ENCODE assay signal across 9 cellular contexts in the genomic region with DNA sequence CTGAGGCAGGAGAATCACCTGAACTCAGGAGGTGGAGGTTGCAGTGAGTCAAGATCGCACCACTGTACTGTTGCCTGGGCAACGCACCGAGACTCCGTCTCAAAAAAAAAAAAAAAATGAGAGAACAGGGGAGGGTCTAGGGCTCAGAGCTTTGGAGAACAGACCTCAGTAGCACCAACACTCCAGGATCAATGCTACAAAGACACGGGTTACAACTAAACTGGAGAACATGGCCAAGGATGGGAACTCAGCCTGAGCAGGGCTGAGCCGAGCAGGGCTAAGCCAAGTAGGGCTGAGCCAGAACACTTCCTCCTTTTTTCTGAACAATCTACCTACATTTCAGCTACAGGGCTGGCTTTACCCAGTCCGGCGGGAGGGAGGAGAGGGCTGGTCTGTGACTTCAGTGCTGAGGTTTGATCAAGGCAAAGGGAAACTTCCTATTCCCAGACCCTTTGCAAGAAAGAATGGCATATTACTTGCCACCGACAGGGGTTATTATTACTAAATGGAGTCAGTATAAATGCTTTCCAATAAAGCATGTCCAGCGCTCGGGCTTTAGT. TPM values are rescaled to one million over a fixed set of nuclear protein-coding genes. Genes with fewer than 3 reads are reported as not detected.
DNase-seq lines count a peak whose midpoint lies in the region; ATAC-seq, FAIRE-seq and TF ChIP-seq lines count a peak whose summit lies in the region.
"Had no signal": no experiment of that assay in that cellular context is flagged by ENCODE, and none has a peak within 500 bp of the region (broad histone marks: within the 10 kb centered on the region; RNA-seq: fewer than 3 reads in every experiment).

No MANE protein-coding gene starts in this region.

- no peaks in the 10 kb centered on the region for H4K20me1 ChIP-seq in astrocyte (ENCODE audit: insufficient read depth, low read length)

- no peak for TF ChIP-seq POLR2A in stomach (IDR thresholded peaks at IDR 0.05)

- peak overlapping the region; percentile 92 for H3K9ac ChIP-seq in astrocyte (ENCODE audit: low read length)

- H3K9me3 ChIP-seq in RWPE2 (ENCODE audit: severe bottlenecking) (no peaks in the 10 kb centered on the region), astrocyte (ENCODE audit: insufficient read depth, low read depth, low read length) (no peaks in the 10 kb centered on the region), stomach (no peaks in the 10 kb centered on the region)

- TF ChIP-seq CTCF in RWPE2 (IDR thresholded peaks at IDR 0.05; ENCODE audit: poor library complexity, severe bottlenecking): no peak
- TF ChIP-seq CTCF in astrocyte (IDR thresholded peaks at IDR 0.05; ENCODE audit: insufficient read depth, low read depth, low read length): no peak
- TF ChIP-seq CTCF in stomach (IDR thresholded peaks at IDR 0.05): no peak

- peak overlapping the region; percentile 90 for H3K4me3 Mint-ChIP-seq in astrocyte (ENCODE audit: unreplicated experiment)

- FAIRE-seq in astrocyte (lab: Jason Lieb, UNC): no peak

- H3K79me2 ChIP-seq in astrocyte (ENCODE audit: insufficient read depth, low read length): peaks cover 29% of the 10 kb centered on the region

- no peaks in the 10 kb centered on the region for H3K9me3 Mint-ChIP-seq in astrocyte (ENCODE audit: unreplicated experiment)

- WGBS in stomach, 5 donors: 9 to 15% (median 12%) methylated on average over 11 of the region's 11 CpGs

- H3K4me2 ChIP-seq in astrocyte (ENCODE audit: low read length): peak overlapping the region; percentile 94

- H3K27me3 ChIP-seq in RWPE2 (ENCODE audit: insufficient read depth, poor library complexity, severe bottlenecking): no peaks in the 10 kb centered on the region
- H3K27me3 ChIP-seq in astrocyte (ENCODE audit: insufficient read depth, low read length): no peaks in the 10 kb centered on the region
- no peaks in the 10 kb centered on the region for H3K27me3 ChIP-seq in stomach

- H3K4me3 ChIP-seq in RWPE2 (ENCODE audit: severe bottlenecking) (peak overlapping the region; percentile 30), astrocyte (ENCODE audit: insufficient read depth, low read depth, low read length) (peak overlapping the region; percentile 77), stomach (peak overlapping the region; percentile 51 to 66 (median 56))

- H3K27ac Mint-ChIP-seq in astrocyte (ENCODE audit: unreplicated experiment): peak overlapping the region; percentile 99

- H3K27ac ChIP-seq in RWPE2 (ENCODE audit: poor library complexity, severe bottlenecking): peak overlapping the region; percentile 95
- peak overlapping the region; percentile 94 for H3K27ac ChIP-seq in astrocyte (ENCODE audit: low read depth, low read length)
- H3K27ac ChIP-seq in stomach: peak overlapping the region; percentile 82 to 96 (median 91)

- intact Hi-C loops in stomach (cut with DNase I; ENCODE audit: low total_unique reads): no loop called here

- DNase-seq in AG08396 (ENCODE audit: low spot score): peak; percentile 39
- no peak for DNase-seq in RWPE2 (ENCODE audit: low spot score)
- DNase-seq in astrocyte (ENCODE audit: low read depth): no peak
- peak; percentile 68 for DNase-seq in islet precursor cell
- peak; percentile 43 for DNase-seq in stomach
- DNase-seq in COLO668 (lab: John Stamatoyannopoulos, UW; ENCODE audit: unreplicated experiment): no peak

- H3K36me3 Mint-ChIP-seq in astrocyte (ENCODE audit: low read depth, unreplicated experiment): no peaks in the 10 kb centered on the region

- H3K27me3 Mint-ChIP-seq in astrocyte (ENCODE audit: low read depth, unreplicated experiment): no peaks in the 10 kb centered on the region

- ATAC-seq in GM19025 (IDR thresholded peaks at IDR 0.05; ENCODE audit: low read depth, unreplicated experiment): peak; percentile 49
- ATAC-seq in HG03108 (IDR thresholded peaks at IDR 0.05; ENCODE audit: unreplicated experiment): peak; percentile 32
- peak; percentile 56 for ATAC-seq in RWPE2 (ENCODE audit: low read depth)

- peaks cover 31% of the 10 kb centered on the region for H3K4me1 ChIP-seq in RWPE2 (ENCODE audit: insufficient read depth, poor library complexity, severe bottlenecking)
- H3K4me1 ChIP-seq in astrocyte (ENCODE audit: insufficient read depth, low read length): peaks cover 15% of the 10 kb centered on the region
- H3K4me1 ChIP-seq in stomach: peaks cover 6 to 70% (median 44%) of the 10 kb centered on the region in 4 donors

- no peaks in the 10 kb centered on the region for H3K36me3 ChIP-seq in RWPE2 (ENCODE audit: low read depth)
- H3K36me3 ChIP-seq in astrocyte (ENCODE audit: insufficient read depth, low read length): no peaks in the 10 kb centered on the region
- no peaks in the 10 kb centered on the region for H3K36me3 ChIP-seq in stomach

- peak overlapping the region; percentile 87 for H2AFZ ChIP-seq in astrocyte (ENCODE audit: low read depth, low read length)

- peaks cover 32% of the 10 kb centered on the region for H3K4me1 Mint-ChIP-seq in astrocyte (ENCODE audit: low read depth, unreplicated experiment)

- TF ChIP-seq EP300 in stomach (IDR thresholded peaks at IDR 0.05): no peak

RNA-seq across cellular contexts. Expression of a gene that starts 2.9 kb away (rescaled TPM):
- total RNA-seq in astrocyte (14.4 and 16.4 TPM in 2 replicates), stomach (10 to 100 TPM in 4 of 5 donors, 1 to 10 TPM in 1; 6.4 to 32.3 (median 17.0) TPM)
- polyA plus RNA-seq in stomach: 10 to 100 TPM in 1 of 3 donors, 1 to 10 TPM in 2; 8.0 to 11.3 (median 8.6) TPM
- polyA plus RNA-seq: neural cell had no signal

Comparison
In these comparisons a context has a peak if more than half of its experiments do, and no peak if none do; other contexts are left out.
1. DNase-seq: peak in AG08396 (single experiment), islet precursor cell (single experiment) and stomach (single experiment); none in RWPE2 (single experiment), astrocyte (single experiment) and COLO668 (single experiment).
2. Peak in every context shown above with its lines, with median percentiles within 50 percentile points of each other: ATAC-seq, H3K27ac ChIP-seq and H3K4me3 ChIP-seq.